In genomic region chr3:149554826-149555225, GRCh38 we compare ENCODE assay signal across 1 cellular context.
TF ChIP-seq lines count a peak whose summit lies in the region.

No MANE protein-coding gene starts in this region.

TF ChIP-seq in GM23338, 12 proteins besides CTCF, POLR2A, EP300 and RAD21 (continued from another document):
- TF ChIP-seq, protein P1, sequence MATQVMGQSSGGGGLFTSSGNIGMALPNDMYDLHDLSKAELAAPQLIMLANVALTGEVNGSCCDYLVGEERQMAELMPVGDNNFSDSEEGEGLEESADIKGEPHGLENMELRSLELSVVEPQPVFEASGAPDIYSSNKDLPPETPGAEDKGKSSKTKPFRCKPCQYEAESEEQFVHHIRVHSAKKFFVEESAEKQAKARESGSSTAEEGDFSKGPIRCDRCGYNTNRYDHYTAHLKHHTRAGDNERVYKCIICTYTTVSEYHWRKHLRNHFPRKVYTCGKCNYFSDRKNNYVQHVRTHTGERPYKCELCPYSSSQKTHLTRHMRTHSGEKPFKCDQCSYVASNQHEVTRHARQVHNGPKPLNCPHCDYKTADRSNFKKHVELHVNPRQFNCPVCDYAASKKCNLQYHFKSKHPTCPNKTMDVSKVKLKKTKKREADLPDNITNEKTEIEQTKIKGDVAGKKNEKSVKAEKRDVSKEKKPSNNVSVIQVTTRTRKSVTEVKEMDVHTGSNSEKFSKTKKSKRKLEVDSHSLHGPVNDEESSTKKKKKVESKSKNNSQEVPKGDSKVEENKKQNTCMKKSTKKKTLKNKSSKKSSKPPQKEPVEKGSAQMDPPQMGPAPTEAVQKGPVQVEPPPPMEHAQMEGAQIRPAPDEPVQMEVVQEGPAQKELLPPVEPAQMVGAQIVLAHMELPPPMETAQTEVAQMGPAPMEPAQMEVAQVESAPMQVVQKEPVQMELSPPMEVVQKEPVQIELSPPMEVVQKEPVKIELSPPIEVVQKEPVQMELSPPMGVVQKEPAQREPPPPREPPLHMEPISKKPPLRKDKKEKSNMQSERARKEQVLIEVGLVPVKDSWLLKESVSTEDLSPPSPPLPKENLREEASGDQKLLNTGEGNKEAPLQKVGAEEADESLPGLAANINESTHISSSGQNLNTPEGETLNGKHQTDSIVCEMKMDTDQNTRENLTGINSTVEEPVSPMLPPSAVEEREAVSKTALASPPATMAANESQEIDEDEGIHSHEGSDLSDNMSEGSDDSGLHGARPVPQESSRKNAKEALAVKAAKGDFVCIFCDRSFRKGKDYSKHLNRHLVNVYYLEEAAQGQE (IDR thresholded peaks at IDR 0.05; ENCODE audit: unreplicated experiment): no peak
- no peak for TF ChIP-seq CREB1 (CRISPR knock-in tag; IDR thresholded peaks at IDR 0.05; ENCODE audit: low read depth)
- no peak for TF ChIP-seq POLR2AphosphoS5 (IDR thresholded peaks at IDR 0.05; ENCODE audit: low read depth)
- TF ChIP-seq, protein P2, sequence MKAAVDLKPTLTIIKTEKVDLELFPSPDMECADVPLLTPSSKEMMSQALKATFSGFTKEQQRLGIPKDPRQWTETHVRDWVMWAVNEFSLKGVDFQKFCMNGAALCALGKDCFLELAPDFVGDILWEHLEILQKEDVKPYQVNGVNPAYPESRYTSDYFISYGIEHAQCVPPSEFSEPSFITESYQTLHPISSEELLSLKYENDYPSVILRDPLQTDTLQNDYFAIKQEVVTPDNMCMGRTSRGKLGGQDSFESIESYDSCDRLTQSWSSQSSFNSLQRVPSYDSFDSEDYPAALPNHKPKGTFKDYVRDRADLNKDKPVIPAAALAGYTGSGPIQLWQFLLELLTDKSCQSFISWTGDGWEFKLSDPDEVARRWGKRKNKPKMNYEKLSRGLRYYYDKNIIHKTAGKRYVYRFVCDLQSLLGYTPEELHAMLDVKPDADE (IDR thresholded peaks at IDR 0.05): no peak
- TF ChIP-seq ZNF114 (CRISPR knock-in tag; IDR thresholded peaks at IDR 0.05): no peak
- no peak for TF ChIP-seq ZNF331 (CRISPR knock-in tag; IDR thresholded peaks at IDR 0.05; ENCODE audit: low read depth)
- TF ChIP-seq STAT1 (IDR thresholded peaks at IDR 0.05; ENCODE audit: unreplicated experiment): no peak
- TF ChIP-seq EZH2phosphoT487 (IDR thresholded peaks at IDR 0.05; ENCODE audit: unreplicated experiment): no peak
TF ChIP-seq in GM23338: peak in this region for 0.
